Comparison of ENCODE assay signal across 12 cellular contexts in genomic region chr3:32819086-32819450, GRCh38. TPM values are rescaled to one million over a fixed set of nuclear protein-coding genes. Genes with fewer than 3 reads are reported as not detected.
DNase-seq lines count a peak whose midpoint lies in the region; ATAC-seq and TF ChIP-seq lines count a peak whose summit lies in the region.
"Had no signal": no experiment of that assay in that cellular context is flagged by ENCODE, and none has a peak within 500 bp of the region (broad histone marks: within the 10 kb centered on the region; RNA-seq: fewer than 3 reads in every experiment).

No MANE protein-coding gene starts in this region.

- peaks cover 72% of the 10 kb centered on the region for H3K27me3 Mint-ChIP-seq in activated CD4-positive, alpha-beta T cell treated with anti-CD3 and anti-CD28 coated beads, Interleukin-2, amount 10 ng/mL, durations not matched to agents 7 days and 5 days
- peaks cover 50% of the 10 kb centered on the region for H3K27me3 Mint-ChIP-seq in activated CD8-positive, alpha-beta T cell treated with anti-CD3 and anti-CD28 coated beads for 36 hours

- no peaks in the 10 kb centered on the region for H3K36me3 Mint-ChIP-seq in activated CD4-positive, alpha-beta T cell treated with anti-CD3 and anti-CD28 coated beads, Interleukin-2, amount 10 ng/mL, durations not matched to agents 7 days and 5 days (ENCODE audit: low read depth)
- no peaks in the 10 kb centered on the region for H3K36me3 Mint-ChIP-seq in activated CD8-positive, alpha-beta T cell treated with anti-CD3 and anti-CD28 coated beads for 36 hours (ENCODE audit: low read depth)

- H3K9me3 Mint-ChIP-seq in activated CD4-positive, alpha-beta T cell treated with anti-CD3 and anti-CD28 coated beads, Interleukin-2, amount 10 ng/mL, durations not matched to agents 7 days and 5 days = no peaks in the 10 kb centered on the region
- no peaks in the 10 kb centered on the region for H3K9me3 Mint-ChIP-seq in activated CD8-positive, alpha-beta T cell treated with anti-CD3 and anti-CD28 coated beads for 36 hours

- POLR2A ChIA-PET in activated CD4-positive, alpha-beta T cell treated with anti-CD3 and anti-CD28 coated beads, Interleukin-2, amount 10 ng/mL, durations not matched to agents 7 days and 5 days (lab: Charles Lee) = no interaction called here
- POLR2A ChIA-PET in activated CD8-positive, alpha-beta T cell treated with anti-CD3 and anti-CD28 coated beads for 36 hours (lab: Charles Lee) = no interaction called here

- CTCF ChIA-PET in activated CD4-positive, alpha-beta T cell treated with anti-CD3 and anti-CD28 coated beads, Interleukin-2, amount 10 ng/mL, durations not matched to agents 7 days and 5 days (lab: Charles Lee) = no interaction called here
- CTCF ChIA-PET in activated CD8-positive, alpha-beta T cell treated with anti-CD3 and anti-CD28 coated beads for 36 hours (lab: Charles Lee) = interaction anchor here (0.6 kb wide), 1 partner anchor 1042 kb away, joined by 3 read pairs; no protein-coding TSS in a partner anchor

- TF ChIP-seq CTCF in activated CD8-positive, alpha-beta T cell treated with anti-CD3 and anti-CD28 coated beads for 36 hours (IDR thresholded peaks at IDR 0.05) = no peak

- peak overlapping the region; percentile 52 for H3K4me3 Mint-ChIP-seq in activated CD4-positive, alpha-beta T cell treated with anti-CD3 and anti-CD28 coated beads, Interleukin-2, amount 10 ng/mL, durations not matched to agents 7 days and 5 days
- H3K4me3 Mint-ChIP-seq in activated CD8-positive, alpha-beta T cell treated with anti-CD3 and anti-CD28 coated beads for 36 hours = peak overlapping the region; percentile 40

- DNase-seq in activated CD4-positive, alpha-beta T cell treated with anti-CD3 and anti-CD28 coated beads, Interleukin-2, amount 10 ng/mL, durations not matched to agents 7 days and 5 days = no peak
- no peak for DNase-seq in activated CD4-positive, alpha-beta T cell treated with anti-CD3 and anti-CD28 coated beads for 1 hour
- no peak for DNase-seq in activated CD8-positive, alpha-beta T cell treated with anti-CD3 and anti-CD28 coated beads for 36 hours
- DNase-seq in islet precursor cell = peak; percentile 54
- DNase-seq in retina = peak; percentile 77
- DNase-seq in NCI-H82 (lab: John Stamatoyannopoulos, UW) = no peak
- DNase-seq in COR-L47 (lab: John Stamatoyannopoulos, UW) = no peak
- DNase-seq in kidney glomerular epithelial cell (lab: John Stamatoyannopoulos, UW) = no peak
- DNase-seq: activated CD4-positive, CD25-positive, alpha-beta regulatory T cell; NCI-H2227 treated with DMSO at 0.1 percent for 48 hours; SHP77 had no signal

- H3K27ac Mint-ChIP-seq in activated CD4-positive, alpha-beta T cell treated with anti-CD3 and anti-CD28 coated beads, Interleukin-2, amount 10 ng/mL, durations not matched to agents 7 days and 5 days = no peak overlapping the region
- no peak overlapping the region for H3K27ac Mint-ChIP-seq in activated CD8-positive, alpha-beta T cell treated with anti-CD3 and anti-CD28 coated beads for 36 hours

- ATAC-seq in activated CD8-positive, alpha-beta T cell treated with anti-CD3 and anti-CD28 coated beads for 36 hours = no peak

- H3K4me1 Mint-ChIP-seq in activated CD4-positive, alpha-beta T cell treated with anti-CD3 and anti-CD28 coated beads, Interleukin-2, amount 10 ng/mL, durations not matched to agents 7 days and 5 days = peaks cover 32% of the 10 kb centered on the region
- peaks cover 20% of the 10 kb centered on the region for H3K4me1 Mint-ChIP-seq in activated CD8-positive, alpha-beta T cell treated with anti-CD3 and anti-CD28 coated beads for 36 hours (ENCODE audit: low read depth)

- intact Hi-C loops in activated CD8-positive, alpha-beta T cell treated with anti-CD3 and anti-CD28 coated beads for 36 hours (cut with micrococcal nuclease) = no loop called here

RNA-seq across cellular contexts. Expression of gene TRIM71, which starts 1.3 kb away (rescaled TPM):
- total RNA-seq in activated CD4-positive, alpha-beta T cell treated with anti-CD3 and anti-CD28 coated beads, Interleukin-2, amount 10 ng/mL, durations not matched to agents 7 days and 5 days = not detected
- total RNA-seq in activated CD8-positive, alpha-beta T cell treated with anti-CD3 and anti-CD28 coated beads for 36 hours = under 1 TPM; 0.18 to 0.22 TPM
- total RNA-seq: aorta had no signal

Comparison
In these comparisons a context has a peak if more than half of its experiments do, and no peak if none do; other contexts are left out.
1. DNase-seq: peak in islet precursor cell (single experiment) and retina (single experiment); none in activated CD4-positive, alpha-beta T cell treated with anti-CD3 and anti-CD28 coated beads, Interleukin-2, amount 10 ng/mL, durations not matched to agents 7 days and 5 days (single experiment), activated CD4-positive, alpha-beta T cell treated with anti-CD3 and anti-CD28 coated beads for 1 hour (single experiment), activated CD8-positive, alpha-beta T cell treated with anti-CD3 and anti-CD28 coated beads for 36 hours (single experiment), NCI-H82 (single experiment), COR-L47 (single experiment) and kidney glomerular epithelial cell (single experiment).